ENCODE assay signal across 24 cellular contexts in genomic region chr3:17028363-17028762, GRCh38.
"Had no signal": no experiment of that assay in that cellular context is flagged by ENCODE, and none has a peak within 500 bp of the region (broad histone marks: within the 10 kb centered on the region; RNA-seq: fewer than 3 reads in every experiment).

No MANE protein-coding gene starts in this region.

- FAIRE-seq: frontal cortex had no signal

- H3K36me3 Mint-ChIP-seq: mesothelial cell of epicardium; natural killer cell treated with Interleukin-12 subunit alpha and Interleukin-12 subunit beta and Interleukin-15 and Interleukin-18, amount 100 ng/mL, for 72 hours had no signal

- H3K27ac ChIP-seq: cardiac muscle cell, left lung, ovary, prostate gland, right atrium auricular region, tibial artery, VCaP had no signal

- H3K27me3 Mint-ChIP-seq: activated CD4-positive, alpha-beta T cell treated with anti-CD3 and anti-CD28 coated beads, Interleukin-2, amount 10 ng/mL, durations not matched to agents 24 days and 14 days; activated naive CD8-positive, alpha-beta T cell treated with anti-CD3 and anti-CD28 coated beads, Interleukin-2, amount 10 ng/mL, durations not matched to agents 7 days and 5 days; activated T-helper 17 cell treated with anti-CD3 and anti-CD28 coated beads, Interleukin-2, amount 50 U/mL, for 72 hours; natural killer cell treated with Interleukin-12 subunit alpha and Interleukin-12 subunit beta and Interleukin-15 and Interleukin-18, amount 100 ng/mL, for 72 hours; stimulated activated naive CD8-positive, alpha-beta T cell treated with anti-CD3 and anti-CD28 coated beads, Interleukin-15, amount 100 ng/mL, for 72 hours had no signal

- H3K27ac Mint-ChIP-seq: activated CD4-positive, alpha-beta T cell treated with anti-CD3 and anti-CD28 coated beads, Interleukin-2, amount 10 ng/mL, durations not matched to agents 24 days and 14 days; activated T-helper 17 cell treated with anti-CD3 and anti-CD28 coated beads, Interleukin-2, amount 50 U/mL, for 72 hours; mesothelial cell of epicardium had no signal

- H3K36me3 ChIP-seq: cardiac muscle cell, left lung, ovary, prostate gland, right atrium auricular region, tibial artery had no signal

- H3K27me3 ChIP-seq: cardiac muscle cell, left lung, ovary, right atrium auricular region, tibial artery had no signal

- H3K4me3 Mint-ChIP-seq: activated CD4-positive, alpha-beta T cell treated with anti-CD3 and anti-CD28 coated beads, Interleukin-2, amount 10 ng/mL, durations not matched to agents 24 days and 14 days; activated CD8-positive, alpha-beta T cell treated with anti-CD3 and anti-CD28 coated beads, Interleukin-2, amount 10 ng/mL, durations not matched to agents 7 days and 5 days; activated naive CD8-positive, alpha-beta T cell treated with anti-CD3 and anti-CD28 coated beads, Interleukin-2, amount 10 ng/mL, durations not matched to agents 7 days and 5 days; activated T-helper 17 cell treated with anti-CD3 and anti-CD28 coated beads, Interleukin-2, amount 50 U/mL, for 72 hours; mesothelial cell of epicardium; natural killer cell treated with Interleukin-12 subunit alpha and Interleukin-12 subunit beta and Interleukin-15 and Interleukin-18, amount 100 ng/mL, for 72 hours; stimulated activated naive CD8-positive, alpha-beta T cell treated with anti-CD3 and anti-CD28 coated beads, Interleukin-15, amount 100 ng/mL, for 72 hours had no signal

- ATAC-seq: activated CD4-positive, CD25-positive, alpha-beta regulatory T cell treated with anti-CD3 and anti-CD28 coated beads, Interleukin-2, amount 50 U/mL, for 24 hours; activated CD8-positive, alpha-beta T cell treated with anti-CD3 and anti-CD28 coated beads, Interleukin-2, amount 10 ng/mL, durations not matched to agents 7 days and 5 days; activated T-helper 17 cell treated with anti-CD3 and anti-CD28 coated beads, Interleukin-2, amount 50 U/mL, for 72 hours; natural killer cell treated with Interleukin-12 subunit alpha and Interleukin-12 subunit beta and Interleukin-15 and Interleukin-18, amount 100 ng/mL, for 72 hours; stimulated activated naive CD8-positive, alpha-beta T cell treated with anti-CD3 and anti-CD28 coated beads, Interleukin-15, amount 100 ng/mL, for 72 hours had no signal

- H3K9me3 Mint-ChIP-seq: activated CD4-positive, alpha-beta T cell treated with anti-CD3 and anti-CD28 coated beads, Interleukin-2, amount 10 ng/mL, durations not matched to agents 24 days and 14 days; activated naive CD8-positive, alpha-beta T cell treated with anti-CD3 and anti-CD28 coated beads, Interleukin-2, amount 10 ng/mL, durations not matched to agents 7 days and 5 days; activated T-helper 17 cell treated with anti-CD3 and anti-CD28 coated beads, Interleukin-2, amount 50 U/mL, for 72 hours; mesothelial cell of epicardium; natural killer cell treated with Interleukin-12 subunit alpha and Interleukin-12 subunit beta and Interleukin-15 and Interleukin-18, amount 100 ng/mL, for 72 hours had no signal

- H3K4me3 ChIP-seq: cardiac muscle cell, left lung, ovary, prostate gland, right atrium auricular region, tibial artery had no signal

- H3K9me3 ChIP-seq: left lung, ovary, prostate gland, right atrium auricular region, tibial artery had no signal

- DNase-seq: activated CD4-positive, alpha-beta T cell treated with anti-CD3 and anti-CD28 coated beads, Interleukin-2, amount 10 ng/mL, durations not matched to agents 24 days and 14 days; activated CD8-positive, alpha-beta T cell treated with anti-CD3 and anti-CD28 coated beads, Interleukin-2, amount 10 ng/mL, durations not matched to agents 7 days and 5 days; activated naive CD4-positive, alpha-beta T cell; activated naive CD8-positive, alpha-beta T cell treated with anti-CD3 and anti-CD28 coated beads, Interleukin-2, amount 10 ng/mL, durations not matched to agents 7 days and 5 days; amniotic stem cell; effector CD4-positive, alpha-beta T cell; hippocampal formation; kidney glomerular epithelial cell; left lung; ovary; stimulated activated CD4-positive, alpha-beta T cell treated with anti-CD3 and anti-CD28 coated beads, Interleukin-4, amount 100 ng/mL, for 24 hours; stimulated activated naive CD8-positive, alpha-beta T cell treated with anti-CD3 and anti-CD28 coated beads, Interleukin-15, amount 100 ng/mL, for 72 hours; SW 1271; T-helper 2 cell; tibial artery had no signal

- H3K4me1 ChIP-seq: left lung, prostate gland, tibial artery had no signal
